1 cellular context compared by ENCODE assay signal in the genomic region with DNA sequence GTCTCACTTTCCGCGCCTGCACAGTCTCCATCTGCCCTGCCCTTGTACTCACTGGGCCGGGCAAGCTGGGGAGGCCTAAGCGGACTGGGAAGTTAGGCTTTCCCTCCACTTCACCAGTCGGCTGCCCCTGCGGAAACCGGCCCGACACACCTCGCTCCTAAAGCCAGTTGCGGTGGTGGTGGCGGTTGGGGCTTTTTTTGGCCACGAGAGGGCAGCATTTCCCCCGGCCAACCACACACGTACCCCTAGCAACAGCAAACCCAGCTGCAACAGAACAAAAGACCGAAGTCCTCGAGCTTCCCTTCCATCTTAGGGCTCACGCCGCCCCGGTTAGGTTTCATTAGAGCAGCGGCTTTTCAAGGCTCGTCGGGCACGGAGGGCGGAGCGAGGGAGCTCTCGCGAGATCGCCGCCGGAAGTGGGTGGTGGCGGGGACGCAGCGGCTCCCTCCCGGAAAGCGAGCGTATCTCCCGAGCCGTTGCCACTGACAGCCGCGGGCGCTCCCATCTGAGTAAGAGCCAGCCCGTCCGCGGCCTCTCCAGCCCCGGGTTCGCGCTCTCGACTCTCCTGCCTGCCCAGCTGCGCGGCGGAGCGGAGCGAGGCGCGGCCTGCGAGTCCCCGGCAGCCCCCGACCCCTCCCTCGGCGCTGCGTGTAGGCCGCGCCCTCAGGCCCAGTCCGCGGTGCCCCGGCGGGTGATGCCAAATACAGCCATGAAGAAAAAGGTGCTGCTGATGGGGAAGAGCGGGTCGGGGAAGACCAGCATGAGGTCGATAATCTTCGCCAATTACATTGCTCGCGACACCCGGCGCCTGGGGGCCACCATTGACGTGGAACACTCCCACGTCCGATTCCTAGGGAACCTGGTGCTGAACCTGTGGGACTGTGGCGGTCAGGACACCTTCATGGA.
TF ChIP-seq lines count a peak whose summit lies in the region.

Gene RRAGA (plus strand): TSS at position 462 of the 906 bp plus-strand sequence. CDS start 233 bp downstream, at position 695.

TF ChIP-seq in IMR-90, 13 proteins besides CTCF, POLR2A, EP300 and RAD21:
- TF ChIP-seq MXI1 (IDR thresholded peaks at IDR 0.05; ENCODE audit: borderline replicate concordance, low read depth, low read length) (peak; percentile 91), MAZ (IDR thresholded peaks at IDR 0.05; ENCODE audit: borderline replicate concordance, low read depth, low read length) (peak; percentile 80), RFX5 (IDR thresholded peaks at IDR 0.05; ENCODE audit: low read depth, low read length) (no peak), SMC3 (IDR thresholded peaks at IDR 0.05; ENCODE audit: low read depth, low read length) (peak; percentile 76)
